ENCODE assay signal across 17 cellular contexts in the genomic region with DNA sequence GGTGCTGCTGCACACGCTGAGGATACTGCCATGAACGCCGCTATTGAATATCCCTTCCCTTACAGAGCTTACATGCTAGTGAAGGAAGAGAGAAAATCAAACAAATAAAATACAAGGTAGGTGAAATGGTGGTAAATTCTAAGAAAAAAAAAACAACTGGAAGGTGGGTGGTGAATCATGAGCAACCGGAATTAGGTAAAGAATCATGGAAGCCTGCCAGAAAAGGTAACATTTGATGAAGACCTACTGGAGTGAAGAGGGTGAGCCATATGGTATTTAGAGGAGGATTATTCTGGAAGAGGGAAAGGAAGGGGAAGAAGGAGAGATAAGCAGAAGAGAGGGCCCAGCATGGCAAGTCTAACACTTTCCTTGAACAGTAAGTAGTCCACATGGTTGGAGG.
A peak's percentile ranks its signal among the peaks of the same experiment; 100 is the strongest.
DNase-seq lines count a peak whose midpoint lies in the region; ATAC-seq and TF ChIP-seq lines count a peak whose summit lies in the region.
"Had no signal": no experiment of that assay in that cellular context is flagged by ENCODE, and none has a peak within 500 bp of the region (broad histone marks: within the 10 kb centered on the region; RNA-seq: fewer than 3 reads in every experiment).

No MANE protein-coding gene starts in this region.

- H3K4me1 Mint-ChIP-seq in MCF 10A (ENCODE audit: insufficient read depth, unreplicated experiment): no peaks in the 10 kb centered on the region
- H3K4me1 Mint-ChIP-seq: CD14-positive monocyte; CD4-positive, alpha-beta memory T cell had no signal

- no peak overlapping the region for H3K9ac ChIP-seq in mammary epithelial cell (ENCODE audit: insufficient read depth, low read length)
- H3K9ac ChIP-seq: BLaER1, GM23248 had no signal

- dilution Hi-C loops in mammary epithelial cell (cut with HindIII; ENCODE audit: low sequenced_read_pairs): no loop called here

- DNase-seq in MCF 10A (ENCODE audit: unreplicated experiment) (peak; percentile 34), mammary epithelial cell (no peak), NCI-H69 (lab: John Stamatoyannopoulos, UW) (peak; percentile 89), epithelial cell of esophagus (ENCODE audit: low read depth) (peak; percentile 33), psoas muscle (no peak), NCI-H1417 treated with DMSO at 0.1 percent for 48 hours (lab: John Stamatoyannopoulos, UW) (no peak), tibial nerve (ENCODE audit: low spot score in 2 of 2) (no peak)
- DNase-seq: 8988T; CD4-positive, alpha-beta memory T cell; DND-41; EL; GM23248 had no signal

- no peak for TF ChIP-seq EP300 in tibial nerve (IDR thresholded peaks at IDR 0.05)

- H3K27me3 ChIP-seq in mammary epithelial cell (ENCODE audit: insufficient read depth, low read length): no peaks in the 10 kb centered on the region
- H3K27me3 ChIP-seq in psoas muscle (ENCODE audit: insufficient read depth in 3 of 3, low read length in 2 of 3): no peaks in the 10 kb centered on the region
- H3K27me3 ChIP-seq in tibial nerve: no peaks in the 10 kb centered on the region
- H3K27me3 ChIP-seq: BLaER1 had no signal

- no peak overlapping the region for H3K4me2 ChIP-seq in mammary epithelial cell (ENCODE audit: insufficient read depth, low read depth, low read length)
- H3K4me2 ChIP-seq: BLaER1 had no signal

- no peaks in the 10 kb centered on the region for H3K27me3 Mint-ChIP-seq in MCF 10A (ENCODE audit: insufficient read depth, unreplicated experiment)
- H3K27me3 Mint-ChIP-seq: CD4-positive, alpha-beta memory T cell had no signal

- H3K36me3 ChIP-seq in mammary epithelial cell (ENCODE audit: insufficient read depth, low read length) (no peaks in the 10 kb centered on the region), psoas muscle (ENCODE audit: insufficient read depth in 1 of 2, low read depth in 1 of 2) (no peaks in the 10 kb centered on the region), tibial nerve (no peaks in the 10 kb centered on the region)
- H3K36me3 ChIP-seq: BLaER1, HAP-1 had no signal

- peaks cover 10% of the 10 kb centered on the region for H3K9me3 Mint-ChIP-seq in MCF 10A (ENCODE audit: unreplicated experiment)

- intact Hi-C loops in MCF 10A (cut with micrococcal nuclease): no loop called here
- intact Hi-C loops in mammary epithelial cell (cut with micrococcal nuclease): no loop called here
- intact Hi-C loops in psoas muscle (cut with DNase I): no loop called here

- no peaks in the 10 kb centered on the region for H4K20me1 ChIP-seq in mammary epithelial cell (ENCODE audit: insufficient read depth, low read length)
- H4K20me1 ChIP-seq: BLaER1 had no signal

- in situ Hi-C loops in mammary epithelial cell (cut with MboI; ENCODE audit: low sequenced_read_pairs in 2 of 2): no loop called here

- H3K27ac ChIP-seq in mammary epithelial cell (ENCODE audit: insufficient read depth, low read depth, low read length) (no peak overlapping the region), psoas muscle (no peak overlapping the region), tibial nerve (no peak overlapping the region)
- H3K27ac ChIP-seq: BLaER1, GM23248 had no signal

- H3K79me2 ChIP-seq in mammary epithelial cell (ENCODE audit: insufficient read depth, low read length): no peaks in the 10 kb centered on the region

- no peak overlapping the region for H3K4me3 ChIP-seq in mammary epithelial cell (replicated peaks in 1 of 3; ENCODE audit: insufficient read depth in 1 of 3, low read depth in 2 of 3, low read length in 3 of 3)
- no peak overlapping the region for H3K4me3 ChIP-seq in epithelial cell of esophagus (ENCODE audit: low read length)
- H3K4me3 ChIP-seq in psoas muscle: no peak overlapping the region
- no peak overlapping the region for H3K4me3 ChIP-seq in tibial nerve
- H3K4me3 ChIP-seq: BLaER1, GM12878, GM23248, HAP-1 had no signal

- H3K36me3 Mint-ChIP-seq in MCF 10A (ENCODE audit: insufficient read depth, unreplicated experiment): no peaks in the 10 kb centered on the region
- H3K36me3 Mint-ChIP-seq: CD14-positive monocyte; CD4-positive, alpha-beta memory T cell had no signal

- H3K4me1 ChIP-seq in mammary epithelial cell (ENCODE audit: insufficient read depth, low read length): peaks cover 8% of the 10 kb centered on the region
- H3K4me1 ChIP-seq in psoas muscle: no peaks in the 10 kb centered on the region
- H3K4me1 ChIP-seq in tibial nerve: peaks cover 0 to 8% (median 0%) of the 10 kb centered on the region in 4 donors
- H3K4me1 ChIP-seq: BLaER1, HAP-1 had no signal

- CTCF ChIA-PET in MCF 10A (lab: Yijun Ruan, JAX): interaction anchor here (0.7 kb wide), 1 partner anchor 305 kb away, joined by 3 read pairs; no protein-coding TSS in a partner anchor
- CTCF ChIA-PET in mammary epithelial cell (lab: Charles Lee; ENCODE audit: low non-redundant PET): no interaction called here

- BruUV-seq in MCF 10A (replicated peaks; lab: Mats Ljungman, UMichigan) (no TSS peak), mammary epithelial cell (replicated peaks; lab: Mats Ljungman, UMichigan) (no TSS peak)

- WGBS in mammary epithelial cell (ENCODE audit: low coverage, missing lambda C conversion rate): 84% methylated on average over 4 of the region's 4 CpGs
- WGBS in psoas muscle, 3 donors: 87 to 96% (median 93%) methylated on average over 4 of the region's 4 CpGs
- 93 to 95% methylated on average over 4 of the region's 4 CpGs for WGBS in tibial nerve, 2 donors

- no peak for TF ChIP-seq POLR2A in tibial nerve (IDR thresholded peaks at IDR 0.05)

- POLR2A ChIA-PET in MCF 10A (lab: Yijun Ruan, JAX): interaction anchor here (0.5 to 1.4 kb wide), 2 partner anchors 9 to 403 kb away, joined by 3 to 4 read pairs; no protein-coding TSS in a partner anchor

- H3K4me3 Mint-ChIP-seq in MCF 10A (ENCODE audit: unreplicated experiment): no peak overlapping the region
- H3K4me3 Mint-ChIP-seq: CD14-positive monocyte; CD4-positive, alpha-beta memory T cell had no signal

- no peak overlapping the region for H3K27ac Mint-ChIP-seq in MCF 10A (ENCODE audit: low read depth, unreplicated experiment)
- H3K27ac Mint-ChIP-seq: CD14-positive monocyte; CD4-positive, alpha-beta memory T cell had no signal

- H2AFZ ChIP-seq in mammary epithelial cell (ENCODE audit: low read depth, low read length): no peak overlapping the region
- H2AFZ ChIP-seq: GM23248 had no signal

- ATAC-seq in psoas muscle (no peak), GM19397 (IDR thresholded peaks at IDR 0.05; ENCODE audit: unreplicated experiment) (no peak)
- ATAC-seq: GM12878 had no signal

- H3K9me3 ChIP-seq in mammary epithelial cell (replicated peaks; ENCODE audit: insufficient read depth, low read length): no peaks in the 10 kb centered on the region
- no peaks in the 10 kb centered on the region for H3K9me3 ChIP-seq in psoas muscle
- H3K9me3 ChIP-seq in tibial nerve: peaks cover 0 to 10% (median 0%) of the 10 kb centered on the region in 4 donors
- H3K9me3 ChIP-seq: HAP-1 had no signal

- TF ChIP-seq CTCF in MCF 10A (IDR thresholded peaks at IDR 0.05; ENCODE audit: unreplicated experiment): no peak
- TF ChIP-seq CTCF in mammary epithelial cell (conservative IDR thresholded peaks at IDR 0.05 in 1 of 2, IDR thresholded peaks at IDR 0.05 in 1 of 2; ENCODE audit: extremely low read depth in 1 of 2, insufficient read depth in 1 of 2, low read depth in 1 of 2, low read length in 2 of 2): no peak
- TF ChIP-seq CTCF in epithelial cell of esophagus (IDR thresholded peaks at IDR 0.05; ENCODE audit: insufficient read depth, low read depth, low read length, missing control alignments): no peak
- TF ChIP-seq CTCF in psoas muscle (IDR thresholded peaks at IDR 0.05): no peak
- no peak for TF ChIP-seq CTCF in tibial nerve (IDR thresholded peaks at IDR 0.05)

Comparison
In these comparisons a context has a peak if more than half of its experiments do, and no peak if none do; other contexts are left out.
1. DNase-seq: peak in MCF 10A (single experiment), NCI-H69 (single experiment) and epithelial cell of esophagus (single experiment); none in mammary epithelial cell (single experiment), psoas muscle (0 of 2), NCI-H1417 treated with DMSO at 0.1 percent for 48 hours (single experiment) and tibial nerve (0 of 2).